1 cellular context compared by ENCODE assay signal in genomic region chr11:79170289-79170688, GRCh38.
TF ChIP-seq lines count a peak whose summit lies in the region.

No MANE protein-coding gene starts in this region.

TF ChIP-seq in SK-N-SH, 30 proteins besides CTCF, POLR2A, EP300 and RAD21 (continued from another document):
- TF ChIP-seq REST (IDR thresholded peaks at IDR 0.05; ENCODE audit: low read depth, low read length) (no peak), NFIC (IDR thresholded peaks at IDR 0.05; ENCODE audit: borderline replicate concordance) (no peak), GABPA (IDR thresholded peaks at IDR 0.05; ENCODE audit: low read depth) (no peak), FOXJ3 (CRISPR knock-in tag; IDR thresholded peaks at IDR 0.05) (no peak), RFX5 (IDR thresholded peaks at IDR 0.05; ENCODE audit: low read length) (no peak), MXI1 (IDR thresholded peaks at IDR 0.05; ENCODE audit: low read depth, low read length) (no peak)
- TF ChIP-seq, protein P1, sequence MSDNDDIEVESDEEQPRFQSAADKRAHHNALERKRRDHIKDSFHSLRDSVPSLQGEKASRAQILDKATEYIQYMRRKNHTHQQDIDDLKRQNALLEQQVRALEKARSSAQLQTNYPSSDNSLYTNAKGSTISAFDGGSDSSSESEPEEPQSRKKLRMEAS (IDR thresholded peaks at IDR 0.05; ENCODE audit: low read depth): no peak
